33 cellular contexts compared by ENCODE assay signal in genomic region chr20:63331741-63332400, GRCh38. TPM values are rescaled to one million over a fixed set of nuclear protein-coding genes. Genes with fewer than 3 reads are reported as not detected.
"Had no signal": no experiment of that assay in that cellular context is flagged by ENCODE, and none has a peak within 500 bp of the region (broad histone marks: within the 10 kb centered on the region; RNA-seq: fewer than 3 reads in every experiment).

No MANE protein-coding gene starts in this region.

- H3K4me3 Mint-ChIP-seq: activated naive CD8-positive, alpha-beta T cell; naive thymus-derived CD8-positive, alpha-beta T cell; stimulated activated effector memory CD8-positive, alpha-beta T cell treated with anti-CD3 and anti-CD28 coated beads, Interleukin-12 subunit alpha, Interleukin-12 subunit beta, amount 100 ng/mL, for 72 hours; stimulated activated naive CD8-positive, alpha-beta T cell treated with anti-CD3 and anti-CD28 coated beads, Interleukin-15, Interleukin-2, amounts not matched to agents 100 ng/mL and 50 ng/mL, for 24 hours had no signal

- DNase-seq: activated CD4-positive, alpha-beta T cell treated with anti-CD3 and anti-CD28 coated beads for 4 hours; activated CD4-positive, alpha-beta T cell treated with anti-CD3 and anti-CD28 coated beads, Interleukin-2, amount 50 U/mL, for 48 hours; activated CD8-positive, alpha-beta memory T cell treated with anti-CD3 and anti-CD28 coated beads for 24 hours; activated effector memory CD4-positive, alpha-beta T cell treated with Interleukin-2 at 50 U/mL for 16 hours; activated naive CD4-positive, alpha-beta T cell treated with Interleukin-2 at 50 U/mL for 16 hours; anterior cingulate cortex; colonic mucosa; effector CD8-positive, alpha-beta T cell; esophagus squamous epithelium; foreskin melanocyte; lower lobe of right lung; mesenchymal stem cell; naive thymus-derived CD8-positive, alpha-beta T cell; stimulated activated CD4-positive, alpha-beta T cell treated with anti-CD3 and anti-CD28 coated beads, Interleukin-4, amount 100 ng/mL, for 24 hours; thyroid gland had no signal

- H3K4me1 Mint-ChIP-seq: stimulated activated effector memory CD8-positive, alpha-beta T cell treated with anti-CD3 and anti-CD28 coated beads, Interleukin-12 subunit alpha, Interleukin-12 subunit beta, amount 100 ng/mL, for 72 hours had no signal

- H3K27ac Mint-ChIP-seq: activated naive CD8-positive, alpha-beta T cell; stimulated activated effector memory CD8-positive, alpha-beta T cell treated with anti-CD3 and anti-CD28 coated beads, Interleukin-12 subunit alpha, Interleukin-12 subunit beta, amount 100 ng/mL, for 72 hours; stimulated activated naive CD8-positive, alpha-beta T cell treated with anti-CD3 and anti-CD28 coated beads, Interleukin-15, Interleukin-2, amounts not matched to agents 100 ng/mL and 50 ng/mL, for 24 hours had no signal

- H2AFZ ChIP-seq: hepatocyte had no signal

- H3K79me2 ChIP-seq: hepatocyte had no signal

- FAIRE-seq: bronchial epithelial cell, endometrium, keratinocyte had no signal

- H3K27me3 ChIP-seq: colonic mucosa, hepatocyte, thyroid gland, upper lobe of left lung had no signal

- ATAC-seq: lower lobe of right lung; sciatic nerve; stimulated activated effector memory CD8-positive, alpha-beta T cell treated with anti-CD3 and anti-CD28 coated beads, Interleukin-12 subunit alpha, Interleukin-12 subunit beta, amount 100 ng/mL, for 72 hours had no signal

- H3K4me2 ChIP-seq: hepatocyte had no signal

- H3K4me1 ChIP-seq: colonic mucosa, lower lobe of right lung had no signal

- H3K4me3 ChIP-seq: colonic mucosa, esophagus squamous epithelium, hepatocyte, lower lobe of right lung, skin epidermis, thyroid gland, upper lobe of left lung had no signal

- H3K36me3 ChIP-seq: colonic mucosa, esophagus squamous epithelium, lower lobe of right lung, thyroid gland, upper lobe of left lung had no signal

- H3K9me3 ChIP-seq: colonic mucosa, lower lobe of right lung, thyroid gland had no signal

- H3K27ac ChIP-seq: colonic mucosa, epithelial cell of prostate, esophagus squamous epithelium, hepatocyte, lower lobe of right lung, skin epidermis, upper lobe of left lung, VCaP had no signal

RNA-seq across cellular contexts. Expression of gene CHRNA4, which starts 29.3 kb away (rescaled TPM):
- total RNA-seq: bronchial epithelial cell; esophagus squamous epithelium; hepatocyte; lower lobe of right lung; naive thymus-derived CD8-positive, alpha-beta T cell; osteoblast; posterior vena cava; renal cortical epithelial cell; T-helper 1 cell treated with Interleukin-12 subunit alpha and Interleukin-12 subunit beta and Interleukin-4 antibody, amounts not matched to agents 30 ng/mL and 1 ng/mL, for 36 hours had no signal
- polyA plus RNA-seq: adipose tissue; keratinocyte; naive thymus-derived CD8-positive, alpha-beta T cell had no signal

RNA-seq across cellular contexts. Expression of gene COL20A1, which starts 38.9 kb away (rescaled TPM):
- total RNA-seq: bronchial epithelial cell, colonic mucosa, dermis microvascular lymphatic vessel endothelial cell, esophagus squamous epithelium, hepatocyte, lower lobe of right lung, osteoblast, renal cortical epithelial cell had no signal
- polyA plus RNA-seq: adipose tissue; hepatocyte; keratinocyte; naive thymus-derived CD8-positive, alpha-beta T cell had no signal
